ENCODE assay signal across 1 cellular context in genomic region chr16:78522327-78522726, GRCh38.
TF ChIP-seq lines count a peak whose summit lies in the region.

No MANE protein-coding gene starts in this region.

TF ChIP-seq in GM23338, 12 proteins besides CTCF, POLR2A, EP300 and RAD21 (continued from another document):
- no peak for TF ChIP-seq REST (IDR thresholded peaks at IDR 0.05; ENCODE audit: unreplicated experiment)
- TF ChIP-seq STAT1 (IDR thresholded peaks at IDR 0.05; ENCODE audit: unreplicated experiment), result no peak
- no peak for TF ChIP-seq POLR2AphosphoS5 (IDR thresholded peaks at IDR 0.05; ENCODE audit: low read depth)
- TF ChIP-seq EZH2 (IDR thresholded peaks at IDR 0.05; ENCODE audit: low read depth, unreplicated experiment), result no peak
- TF ChIP-seq ETS1 (IDR thresholded peaks at IDR 0.05), result no peak
- no peak for TF ChIP-seq NANOG (IDR thresholded peaks at IDR 0.05; ENCODE audit: borderline replicate concordance)
